Comparison of ENCODE assay signal across 17 cellular contexts in the genomic region with DNA sequence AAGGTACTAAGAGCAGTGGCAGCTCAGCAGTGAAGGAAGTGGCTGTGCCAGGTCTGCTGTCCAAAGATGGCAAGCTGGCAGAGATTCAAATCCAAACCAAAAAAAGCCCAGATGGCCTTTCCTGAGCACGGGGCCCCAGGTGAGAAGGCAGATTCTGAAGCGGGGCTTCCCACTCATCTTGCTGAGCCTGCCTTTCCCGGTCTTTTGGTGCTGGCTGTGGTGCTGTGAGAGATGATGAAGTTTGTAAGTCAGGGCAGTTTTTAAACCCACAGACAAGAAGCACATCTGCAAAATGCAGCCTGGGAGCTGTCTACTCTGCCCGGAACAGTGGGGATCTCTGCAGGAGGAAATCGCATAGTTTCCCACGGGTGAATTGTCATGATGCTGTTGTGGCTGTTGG.
"Had no signal": no experiment of that assay in that cellular context is flagged by ENCODE, and none has a peak within 500 bp of the region (broad histone marks: within the 10 kb centered on the region; RNA-seq: fewer than 3 reads in every experiment).

No MANE protein-coding gene starts in this region.

- H3K9me3 ChIP-seq: esophagus squamous epithelium, neutrophil, upper lobe of right lung had no signal

- H3K27ac Mint-ChIP-seq: activated naive CD8-positive, alpha-beta T cell treated with anti-CD3 and anti-CD28 coated beads, Interleukin-2, amount 10 ng/mL, durations not matched to agents 7 days and 5 days; activated T-helper 17 cell treated with anti-CD3 and anti-CD28 coated beads, Interleukin-2, amount 50 U/mL, for 72 hours; naive thymus-derived CD8-positive, alpha-beta T cell; T-helper 2 cell treated with Interferon-gamma antibody and Interleukin-4, amounts not matched to agents 5 μg/mL and 100 μg/mL, for 36 hours had no signal

- H3K4me3 ChIP-seq: coronary artery, esophagus squamous epithelium, upper lobe of right lung had no signal

- H3K27me3 ChIP-seq: neutrophil, upper lobe of right lung had no signal

- ATAC-seq: activated T-helper 17 cell treated with anti-CD3 and anti-CD28 coated beads, Interleukin-2, amount 50 U/mL, for 72 hours; naive thymus-derived CD8-positive, alpha-beta T cell; upper lobe of right lung had no signal

- H3K27ac ChIP-seq: coronary artery, neutrophil, upper lobe of right lung had no signal

- H3K9me3 Mint-ChIP-seq: activated naive CD8-positive, alpha-beta T cell treated with anti-CD3 and anti-CD28 coated beads, Interleukin-2, amount 10 ng/mL, durations not matched to agents 7 days and 5 days; activated T-helper 17 cell treated with anti-CD3 and anti-CD28 coated beads, Interleukin-2, amount 50 U/mL, for 72 hours; naive thymus-derived CD8-positive, alpha-beta T cell; T-helper 2 cell treated with Interferon-gamma antibody and Interleukin-4, amounts not matched to agents 5 μg/mL and 100 μg/mL, for 36 hours had no signal

- H3K36me3 ChIP-seq: esophagus squamous epithelium, neutrophil, upper lobe of right lung had no signal

- H3K36me3 Mint-ChIP-seq: activated naive CD8-positive, alpha-beta T cell treated with anti-CD3 and anti-CD28 coated beads, Interleukin-2, amount 10 ng/mL, durations not matched to agents 7 days and 5 days; naive thymus-derived CD8-positive, alpha-beta T cell had no signal

- DNase-seq: activated CD4-positive, alpha-beta T cell treated with anti-CD3 and anti-CD28 coated beads, Interleukin-2, amount 50 U/mL, for 48 hours; activated naive CD4-positive, alpha-beta T cell treated with Interleukin-2 at 50 U/mL for 16 hours; activated naive CD8-positive, alpha-beta T cell treated with anti-CD3 and anti-CD28 coated beads, Interleukin-2, amount 10 ng/mL, durations not matched to agents 7 days and 5 days; amygdala; caudate nucleus; effector CD4-positive, alpha-beta T cell; esophagus squamous epithelium; naive thymus-derived CD8-positive, alpha-beta T cell; posterior cingulate gyrus; retina; stimulated activated CD8-positive, alpha-beta memory T cell treated with anti-CD3 and anti-CD28 coated beads, Interleukin-4, amount 100 ng/mL, for 48 hours; stimulated activated naive CD4-positive, alpha-beta T cell; upper lobe of right lung had no signal

- H3K4me1 Mint-ChIP-seq: activated naive CD8-positive, alpha-beta T cell treated with anti-CD3 and anti-CD28 coated beads, Interleukin-2, amount 10 ng/mL, durations not matched to agents 7 days and 5 days; activated T-helper 17 cell treated with anti-CD3 and anti-CD28 coated beads, Interleukin-2, amount 50 U/mL, for 72 hours; naive thymus-derived CD8-positive, alpha-beta T cell had no signal

- H3K4me1 ChIP-seq: upper lobe of right lung had no signal

- H3K4me3 Mint-ChIP-seq: activated naive CD8-positive, alpha-beta T cell treated with anti-CD3 and anti-CD28 coated beads, Interleukin-2, amount 10 ng/mL, durations not matched to agents 7 days and 5 days; activated T-helper 17 cell treated with anti-CD3 and anti-CD28 coated beads, Interleukin-2, amount 50 U/mL, for 72 hours; naive thymus-derived CD8-positive, alpha-beta T cell; T-helper 2 cell treated with Interferon-gamma antibody and Interleukin-4, amounts not matched to agents 5 μg/mL and 100 μg/mL, for 36 hours had no signal
